Comparison of ENCODE assay signal across 8 cellular contexts in the genomic region with DNA sequence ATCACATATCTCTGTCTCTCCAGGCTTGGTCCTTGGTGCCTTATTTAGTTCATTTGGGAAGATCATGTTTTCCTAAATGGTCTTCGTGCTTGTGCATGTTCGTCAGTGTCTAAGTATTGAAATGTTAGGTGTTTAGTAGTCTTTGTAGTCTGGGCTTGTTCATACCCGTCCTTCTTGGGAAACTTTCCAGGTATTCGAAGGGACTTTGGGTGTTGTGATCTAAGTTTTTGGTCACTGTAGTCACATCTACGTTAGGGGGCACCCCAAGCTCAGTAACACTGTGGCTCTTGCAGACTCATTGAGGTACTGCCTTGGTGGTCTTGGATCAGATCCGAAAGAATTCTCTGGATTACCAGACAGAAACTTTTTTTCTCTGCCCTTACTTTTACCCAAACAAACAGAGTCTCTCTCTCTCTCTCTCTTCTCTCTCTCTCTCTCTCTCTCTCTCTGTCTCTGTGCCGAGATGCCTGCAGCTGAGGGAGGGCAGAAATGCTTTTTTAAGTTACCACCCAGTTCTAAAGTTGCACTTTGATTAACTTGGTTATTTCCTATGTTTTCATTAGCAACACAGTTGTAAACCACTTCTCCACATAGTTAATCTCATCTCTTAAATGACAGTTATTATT.
DNase-seq lines count a peak whose midpoint lies in the region; ATAC-seq, FAIRE-seq and TF ChIP-seq lines count a peak whose summit lies in the region.

No MANE protein-coding gene starts in this region.

- no peak overlapping the region for H3K4me3 ChIP-seq in suprapubic skin

- CTCF ChIA-PET in activated CD8-positive, alpha-beta T cell treated with anti-CD3 and anti-CD28 coated beads, Interleukin-2, amount 10 ng/mL, durations not matched to agents 7 days and 5 days (lab: Charles Lee) = interaction anchor here (1.1 kb wide), 1 partner anchor 17 kb away, joined by 4 read pairs; no protein-coding TSS in a partner anchor

- H3K4me1 ChIP-seq in suprapubic skin = no peaks in the 10 kb centered on the region

- H3K4me1 Mint-ChIP-seq in activated CD8-positive, alpha-beta T cell treated with anti-CD3 and anti-CD28 coated beads, Interleukin-2, amount 10 ng/mL, durations not matched to agents 7 days and 5 days (ENCODE audit: low read depth) = no peaks in the 10 kb centered on the region

- 14% methylated on average over 7 of the region's 7 CpGs for WGBS in suprapubic skin

- no peaks in the 10 kb centered on the region for H3K9me3 ChIP-seq in suprapubic skin

- FAIRE-seq in D721Med (lab: Jason Lieb, UNC) = no peak

- H3K27me3 Mint-ChIP-seq in activated CD8-positive, alpha-beta T cell treated with anti-CD3 and anti-CD28 coated beads, Interleukin-2, amount 10 ng/mL, durations not matched to agents 7 days and 5 days (ENCODE audit: low read depth) = peaks cover 10% of the 10 kb centered on the region

- TF ChIP-seq CTCF in D721Med (IDR thresholded peaks at IDR 0.05; ENCODE audit: insufficient read depth, missing control alignments) = peak; percentile 42
- TF ChIP-seq CTCF in suprapubic skin (IDR thresholded peaks at IDR 0.05) = no peak

- no peak overlapping the region for H3K27ac Mint-ChIP-seq in activated CD8-positive, alpha-beta T cell treated with anti-CD3 and anti-CD28 coated beads, Interleukin-2, amount 10 ng/mL, durations not matched to agents 7 days and 5 days

- no peak for TF ChIP-seq POLR2A in suprapubic skin (IDR thresholded peaks at IDR 0.05)

- no peak overlapping the region for H3K27ac ChIP-seq in suprapubic skin

- no peak for TF ChIP-seq EP300 in suprapubic skin (IDR thresholded peaks at IDR 0.05)

- ATAC-seq in activated CD8-positive, alpha-beta T cell treated with anti-CD3 and anti-CD28 coated beads, Interleukin-2, amount 10 ng/mL, durations not matched to agents 7 days and 5 days = no peak
- ATAC-seq in GM19324 (IDR thresholded peaks at IDR 0.05; ENCODE audit: low FRiP score, unreplicated experiment) = no peak

- no peaks in the 10 kb centered on the region for H3K27me3 ChIP-seq in suprapubic skin

- no peaks in the 10 kb centered on the region for H3K36me3 Mint-ChIP-seq in activated CD8-positive, alpha-beta T cell treated with anti-CD3 and anti-CD28 coated beads, Interleukin-2, amount 10 ng/mL, durations not matched to agents 7 days and 5 days (ENCODE audit: low read depth)

- POLR2A ChIA-PET in activated CD8-positive, alpha-beta T cell treated with anti-CD3 and anti-CD28 coated beads, Interleukin-2, amount 10 ng/mL, durations not matched to agents 7 days and 5 days (lab: Charles Lee) = no interaction called here

- H3K9me3 Mint-ChIP-seq in activated CD8-positive, alpha-beta T cell treated with anti-CD3 and anti-CD28 coated beads, Interleukin-2, amount 10 ng/mL, durations not matched to agents 7 days and 5 days (ENCODE audit: insufficient read depth) = no peaks in the 10 kb centered on the region

- H3K4me3 Mint-ChIP-seq in activated CD8-positive, alpha-beta T cell treated with anti-CD3 and anti-CD28 coated beads, Interleukin-2, amount 10 ng/mL, durations not matched to agents 7 days and 5 days = no peak overlapping the region

- H3K36me3 ChIP-seq in suprapubic skin = no peaks in the 10 kb centered on the region

- DNase-seq in D721Med (ENCODE audit: insufficient read length, low spot score) (no peak), HCEC 1CT (peak; percentile 1), inferior parietal cortex (ENCODE audit: extremely low spot score) (peak; percentile 25), suprapubic skin (ENCODE audit: low spot score in 2 of 2) (no peak), NCI-H526 treated with DMSO at 0.1 percent for 48 hours (lab: John Stamatoyannopoulos, UW) (no peak)
- DNase-seq in activated CD8-positive, alpha-beta T cell treated with anti-CD3 and anti-CD28 coated beads, Interleukin-2, amount 10 ng/mL, durations not matched to agents 7 days and 5 days = peak; percentile 32
- no peak for DNase-seq in stimulated activated naive CD4-positive, alpha-beta T cell treated with Interleukin-2 at 50 U/mL for 16 hours (lab: John Stamatoyannopoulos, UW)

Comparison
In these comparisons a context has a peak if more than half of its experiments do, and no peak if none do; other contexts are left out.
1. DNase-seq: peak in HCEC 1CT (single experiment), activated CD8-positive, alpha-beta T cell treated with anti-CD3 and anti-CD28 coated beads, Interleukin-2, amount 10 ng/mL, durations not matched to agents 7 days and 5 days (single experiment) and inferior parietal cortex (single experiment); none in D721Med (single experiment), suprapubic skin (0 of 2), stimulated activated naive CD4-positive, alpha-beta T cell treated with Interleukin-2 at 50 U/mL for 16 hours (single experiment) and NCI-H526 treated with DMSO at 0.1 percent for 48 hours (single experiment).